1 cellular context compared by ENCODE assay signal in genomic region chr20:46689754-46690085, GRCh38.
TF ChIP-seq lines count a peak whose summit lies in the region.

No MANE protein-coding gene starts in this region.

TF ChIP-seq in GM23338, 12 proteins besides CTCF, POLR2A, EP300 and RAD21 (continued from another document):
- TF ChIP-seq ZNF462 (CRISPR knock-in tag; IDR thresholded peaks at IDR 0.05): no peak
TF ChIP-seq in GM23338: peak in this region for 0.
